26 cellular contexts compared by ENCODE assay signal in genomic region chr14:35213143-35213788, GRCh38.
A peak's percentile ranks its signal among the peaks of the same experiment; 100 is the strongest.
DNase-seq lines count a peak whose midpoint lies in the region; ATAC-seq and TF ChIP-seq lines count a peak whose summit lies in the region.
"Had no signal": no experiment of that assay in that cellular context is flagged by ENCODE, and none has a peak within 500 bp of the region (broad histone marks: within the 10 kb centered on the region; RNA-seq: fewer than 3 reads in every experiment).

No MANE protein-coding gene starts in this region.

- no peak overlapping the region for H3K4me3 Mint-ChIP-seq in stimulated activated naive CD8-positive, alpha-beta T cell treated with anti-CD3 and anti-CD28 coated beads, Interleukin-15, amount 100 ng/mL, for 72 hours
- H3K4me3 Mint-ChIP-seq in chondrocyte (ENCODE audit: unreplicated experiment): no peak overlapping the region
- H3K4me3 Mint-ChIP-seq: activated CD4-positive, alpha-beta memory T cell treated with anti-CD3 and anti-CD28 coated beads, Interleukin-2, amount 10 ng/mL, durations not matched to agents 7 days and 5 days; activated naive CD4-positive, alpha-beta T cell treated with anti-CD3 and anti-CD28 coated beads, Interleukin-2, amount 10 ng/mL, durations not matched to agents 7 days and 5 days; activated T-helper 1 cell treated with anti-CD3 and anti-CD28 coated beads, Interleukin-12 subunit alpha, Interleukin-12 subunit beta, Interleukin-2, Interleukin-4 antibody, amounts not matched to agents 30 ng/mL and 10 ng/mL and 1 ng/mL, durations not matched to agents 14 hours and 24 hours and 36 hours; CD8-positive, alpha-beta memory T cell; T-helper 17 cell had no signal

- H3K18ac ChIP-seq in mesendoderm (ENCODE audit: low read length): no peak overlapping the region

- no peak overlapping the region for H3K23ac ChIP-seq in mesendoderm (ENCODE audit: low read length)

- no peak overlapping the region for H3K27ac ChIP-seq in mesendoderm (ENCODE audit: low read depth, low read length)
- no peak overlapping the region for H3K27ac ChIP-seq in Peyer's patch
- H3K27ac ChIP-seq: PC-9 had no signal

- H3K27me3 Mint-ChIP-seq in stimulated activated naive CD8-positive, alpha-beta T cell treated with anti-CD3 and anti-CD28 coated beads, Interleukin-15, amount 100 ng/mL, for 72 hours: no peaks in the 10 kb centered on the region
- H3K27me3 Mint-ChIP-seq in chondrocyte (ENCODE audit: low read depth): no peaks in the 10 kb centered on the region
- H3K27me3 Mint-ChIP-seq: activated CD4-positive, alpha-beta memory T cell treated with anti-CD3 and anti-CD28 coated beads, Interleukin-2, amount 10 ng/mL, durations not matched to agents 7 days and 5 days; activated naive CD4-positive, alpha-beta T cell treated with anti-CD3 and anti-CD28 coated beads, Interleukin-2, amount 10 ng/mL, durations not matched to agents 7 days and 5 days; CD8-positive, alpha-beta memory T cell; progenitor cell of endocrine pancreas; T-helper 17 cell had no signal

- peak overlapping the region; percentile 56 for H4K8ac ChIP-seq in mesendoderm (ENCODE audit: low read depth, low read length)

- no peak for DNase-seq in stimulated activated naive CD8-positive, alpha-beta T cell treated with anti-CD3 and anti-CD28 coated beads, Interleukin-15, amount 100 ng/mL, for 72 hours
- no peak for DNase-seq in stimulated activated naive CD8-positive, alpha-beta T cell treated with anti-CD3 and anti-CD28 coated beads, Interleukin-15, Interleukin-2, amounts not matched to agents 100 U/mL and 50 U/mL, for 24 hours
- DNase-seq in chondrocyte (ENCODE audit: low spot score) (no peak), mesendoderm (no peak), occipital lobe (lab: John Stamatoyannopoulos, UW) (no peak), Peyer's patch (no peak), NCI-H187 (lab: John Stamatoyannopoulos, UW) (no peak), glomerular visceral epithelial cell (ENCODE audit: extremely low spot score) (no peak)
- DNase-seq: activated CD4-positive, alpha-beta memory T cell treated with anti-CD3 and anti-CD28 coated beads, Interleukin-2, amount 10 ng/mL, durations not matched to agents 7 days and 5 days; activated CD4-positive, CD25-positive, alpha-beta regulatory T cell treated with anti-CD3 and anti-CD28 coated beads, Interleukin-2, amount 50 U/mL, for 72 hours; activated CD8-positive, alpha-beta memory T cell treated with anti-CD3 and anti-CD28 coated beads, Interleukin-2, amount 50 U/mL, for 4 hours; activated naive CD4-positive, alpha-beta T cell treated with anti-CD3 and anti-CD28 coated beads, Interleukin-2, amount 10 ng/mL, durations not matched to agents 7 days and 5 days; CD8-positive, alpha-beta memory T cell; DMS 273 treated with DMSO at 0.1 percent for 48 hours; glutamatergic neuron; NCI-H1092; NCI-H1694 treated with DMSO at 0.1 percent for 48 hours; NCI-H2171; NCI-H510A; Right ventricle myocardium superior; stimulated activated CD4-positive, alpha-beta T cell treated with anti-CD3 and anti-CD28 coated beads, Interleukin-4, amount 100 ng/mL, for 24 hours; T-helper 17 cell had no signal

- no peaks in the 10 kb centered on the region for H3K79me2 ChIP-seq in mesendoderm (ENCODE audit: control insufficient read depth, insufficient read depth, low read length)

- H2BK5ac ChIP-seq in mesendoderm (ENCODE audit: low read length): no peak overlapping the region

- H3K56ac ChIP-seq in mesendoderm (ENCODE audit: low read length): no peak overlapping the region

- no peak overlapping the region for H3K4me2 ChIP-seq in mesendoderm (ENCODE audit: low read length)

- H2AK5ac ChIP-seq in mesendoderm (ENCODE audit: low read length): no peak overlapping the region

- H3K27ac Mint-ChIP-seq in stimulated activated naive CD8-positive, alpha-beta T cell treated with anti-CD3 and anti-CD28 coated beads, Interleukin-15, amount 100 ng/mL, for 72 hours: peak overlapping the region; percentile 52 to 89
- H3K27ac Mint-ChIP-seq in chondrocyte (ENCODE audit: unreplicated experiment): peak overlapping the region; percentile 37
- H3K27ac Mint-ChIP-seq: activated CD4-positive, alpha-beta memory T cell treated with anti-CD3 and anti-CD28 coated beads, Interleukin-2, amount 10 ng/mL, durations not matched to agents 7 days and 5 days; activated naive CD4-positive, alpha-beta T cell treated with anti-CD3 and anti-CD28 coated beads, Interleukin-2, amount 10 ng/mL, durations not matched to agents 7 days and 5 days; activated T-helper 1 cell treated with anti-CD3 and anti-CD28 coated beads, Interleukin-12 subunit alpha, Interleukin-12 subunit beta, Interleukin-2, Interleukin-4 antibody, amounts not matched to agents 30 ng/mL and 10 ng/mL and 1 ng/mL, durations not matched to agents 14 hours and 24 hours and 36 hours; progenitor cell of endocrine pancreas had no signal

- H3K4me3 ChIP-seq in mesendoderm (ENCODE audit: low read length): no peak overlapping the region
- no peak overlapping the region for H3K4me3 ChIP-seq in Peyer's patch
- H3K4me3 ChIP-seq: K562, PC-9 had no signal

- no peaks in the 10 kb centered on the region for H3K4me1 ChIP-seq in mesendoderm (ENCODE audit: control insufficient read depth, low read depth, low read length)
- peaks cover 0 to 5% (median 0%) of the 10 kb centered on the region in 4 donors for H3K4me1 ChIP-seq in Peyer's patch

- H3K4ac ChIP-seq in mesendoderm (ENCODE audit: low read depth, low read length): no peak overlapping the region

- no peak for TF ChIP-seq POLR2A in Peyer's patch (IDR thresholded peaks at IDR 0.05)

- H3K4me1 Mint-ChIP-seq in stimulated activated naive CD8-positive, alpha-beta T cell treated with anti-CD3 and anti-CD28 coated beads, Interleukin-15, amount 100 ng/mL, for 72 hours: no peaks in the 10 kb centered on the region
- peaks cover 25% of the 10 kb centered on the region for H3K4me1 Mint-ChIP-seq in chondrocyte (ENCODE audit: low read depth)

- H3K27me3 ChIP-seq in mesendoderm (ENCODE audit: insufficient read depth, low read length, poor library complexity): no peaks in the 10 kb centered on the region
- H3K27me3 ChIP-seq in Peyer's patch: no peaks in the 10 kb centered on the region

- H2BK15ac ChIP-seq in mesendoderm (replicated peaks; ENCODE audit: low read depth): no peak overlapping the region

- H2BK120ac ChIP-seq in mesendoderm (ENCODE audit: low read depth, low read length): no peak overlapping the region

- no peak overlapping the region for H3K9ac ChIP-seq in mesendoderm (ENCODE audit: low read length)

- no peaks in the 10 kb centered on the region for H3K79me1 ChIP-seq in mesendoderm (ENCODE audit: low read length)

- no peaks in the 10 kb centered on the region for H3K36me3 Mint-ChIP-seq in chondrocyte (ENCODE audit: low read depth)

- H4K5ac ChIP-seq in mesendoderm (ENCODE audit: low read length): no peak overlapping the region

- TF ChIP-seq CTCF in chondrocyte (IDR thresholded peaks at IDR 0.05) (no peak), Peyer's patch (IDR thresholded peaks at IDR 0.05) (no peak)

- no peaks in the 10 kb centered on the region for H3K9me3 Mint-ChIP-seq in stimulated activated naive CD8-positive, alpha-beta T cell treated with anti-CD3 and anti-CD28 coated beads, Interleukin-15, amount 100 ng/mL, for 72 hours
- no peaks in the 10 kb centered on the region for H3K9me3 Mint-ChIP-seq in chondrocyte (ENCODE audit: low read depth)
- H3K9me3 Mint-ChIP-seq: activated CD4-positive, alpha-beta memory T cell treated with anti-CD3 and anti-CD28 coated beads, Interleukin-2, amount 10 ng/mL, durations not matched to agents 7 days and 5 days; activated naive CD4-positive, alpha-beta T cell treated with anti-CD3 and anti-CD28 coated beads, Interleukin-2, amount 10 ng/mL, durations not matched to agents 7 days and 5 days; activated T-helper 1 cell treated with anti-CD3 and anti-CD28 coated beads, Interleukin-12 subunit alpha, Interleukin-12 subunit beta, Interleukin-2, Interleukin-4 antibody, amounts not matched to agents 30 ng/mL and 10 ng/mL and 1 ng/mL, durations not matched to agents 14 hours and 24 hours and 36 hours; CD8-positive, alpha-beta memory T cell had no signal

- no peaks in the 10 kb centered on the region for H3K9me3 ChIP-seq in Peyer's patch

- WGBS in mesendoderm (ENCODE audit: extremely low coverage, insufficient coverage, low lambda C conversion rate): no CpG with 5 or more reads among the region's 6 CpGs

- no peak for ATAC-seq in stimulated activated naive CD8-positive, alpha-beta T cell treated with anti-CD3 and anti-CD28 coated beads, Interleukin-15, amount 100 ng/mL, for 72 hours
- ATAC-seq in stimulated activated naive CD8-positive, alpha-beta T cell treated with anti-CD3 and anti-CD28 coated beads, Interleukin-15, Interleukin-2, amounts not matched to agents 100 U/mL and 50 U/mL, for 24 hours: no peak
- ATAC-seq: K562, T-helper 17 cell had no signal

- H3K36me3 ChIP-seq in mesendoderm (ENCODE audit: control insufficient read depth, insufficient read depth, low read length): no peaks in the 10 kb centered on the region
- H3K36me3 ChIP-seq in Peyer's patch: no peaks in the 10 kb centered on the region
